ENCODE assay signal across 12 cellular contexts in the genomic region with DNA sequence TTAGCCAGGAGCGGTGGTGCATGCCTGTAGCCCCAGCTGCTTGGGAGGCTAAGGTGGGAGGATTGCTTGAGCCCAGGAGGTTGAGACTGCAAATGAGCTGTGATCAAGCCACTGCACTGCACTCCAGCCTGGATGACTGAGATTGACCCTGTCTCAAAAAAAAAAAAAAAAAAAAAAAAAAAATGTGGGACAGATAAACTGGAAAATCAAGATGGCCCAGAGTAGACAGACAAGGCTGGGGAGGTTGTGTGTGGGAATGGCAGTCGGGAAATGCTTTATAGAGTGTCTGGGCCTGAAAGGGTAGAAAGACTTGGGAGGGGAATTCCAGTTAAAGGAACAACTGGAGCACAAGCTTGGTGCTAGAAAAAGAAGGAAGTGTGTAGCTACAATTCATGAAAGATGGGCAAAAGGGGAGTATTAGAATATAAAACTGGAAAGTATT. TPM values are rescaled to one million over a fixed set of nuclear protein-coding genes. Genes with fewer than 3 reads are reported as not detected.
DNase-seq lines count a peak whose midpoint lies in the region; ATAC-seq, FAIRE-seq and TF ChIP-seq lines count a peak whose summit lies in the region.
"Had no signal": no experiment of that assay in that cellular context is flagged by ENCODE, and none has a peak within 500 bp of the region (broad histone marks: within the 10 kb centered on the region; RNA-seq: fewer than 3 reads in every experiment).

No MANE protein-coding gene starts in this region.

- H3K27ac ChIP-seq in H1 (ENCODE audit: low read depth, low read length), result 0 out of 2 replicates have a peak overlapping the region, but pooled peaks have one; percentile 26
- H3K27ac ChIP-seq in spleen, result peak overlapping the region in 2 of 8 donors; percentile 18 to 89
- H3K27ac ChIP-seq: brain microvascular endothelial cell had no signal

- peaks cover 6% of the 10 kb centered on the region for H3K4me1 ChIP-seq in NT2/D1 (ENCODE audit: insufficient read depth, insufficient read length)
- H3K4me1 ChIP-seq in H1 (replicated peaks in 1 of 4; ENCODE audit: control insufficient read depth in 3 of 4, insufficient read depth in 4 of 4, low read length in 3 of 4), result peaks cover 0 to 14% (median 9%) of the 10 kb centered on the region in 4 experiments; a peak in 4 of 7 replicates
- H3K4me1 ChIP-seq in skeletal muscle satellite cell (ENCODE audit: control insufficient read depth, insufficient read depth, low read length), result peaks cover 26% of the 10 kb centered on the region
- H3K4me1 ChIP-seq in spleen, result peaks cover 19 to 62% (median 42%) of the 10 kb centered on the region in 6 donors

- peaks cover 46% of the 10 kb centered on the region for H3K36me3 Mint-ChIP-seq in activated CD4-positive, alpha-beta T cell treated with anti-CD3 and anti-CD28 coated beads, Interleukin-2, amount 10 ng/mL, durations not matched to agents 24 days and 14 days (ENCODE audit: low read depth)

- no peak for TF ChIP-seq RAD21 in H1 (IDR thresholded peaks at IDR 0.05 in 1 of 2, conservative IDR thresholded peaks at IDR 0.05 in 1 of 2; ENCODE audit: low read depth in 2 of 2, low read length in 2 of 2)

- H3K18ac ChIP-seq in H1 (ENCODE audit: extremely low read depth, low read length), result peak overlapping the region; percentile 53; the same call in 1 of the 2 replicates

- H2BK5ac ChIP-seq in H1 (ENCODE audit: low read depth, low read length), result peak overlapping the region; percentile 85; the same call in 1 of the 2 replicates

- no peak overlapping the region for H4K91ac ChIP-seq in H1 (replicated peaks; ENCODE audit: insufficient read length, low read length)

- peaks cover 14% of the 10 kb centered on the region for H3K23me2 ChIP-seq in H1 (ENCODE audit: low read depth, low read length)

- H3K36me3 ChIP-seq in NT2/D1 (ENCODE audit: insufficient read depth, insufficient read length, low read length) (peaks cover 57% of the 10 kb centered on the region), H1 (ENCODE audit: control insufficient read depth in 2 of 4, insufficient read depth in 4 of 4, low read length in 3 of 4) (peaks cover 25 to 49% (median 27%) of the 10 kb centered on the region in 4 experiments), skeletal muscle satellite cell (ENCODE audit: insufficient read depth, low read length) (peaks cover 28% of the 10 kb centered on the region), spleen (peaks cover 0 to 23% (median 19%) of the 10 kb centered on the region in 6 donors)

- FAIRE-seq in H1 (lab: Jason Lieb, UNC), result no peak
- FAIRE-seq: islet of Langerhans had no signal

- H2BK120ac ChIP-seq in H1 (replicated peaks; ENCODE audit: low read depth, low read length), result no peak overlapping the region

- H3K27me3 ChIP-seq in NT2/D1 (ENCODE audit: insufficient read depth, insufficient read length), result no peaks in the 10 kb centered on the region
- H3K27me3 ChIP-seq in H1 (replicated peaks in 1 of 4; ENCODE audit: control insufficient read depth in 3 of 4, extremely low read depth in 1 of 4, insufficient read depth in 3 of 4, low read length in 3 of 4), result no peaks in the 10 kb centered on the region
- H3K27me3 ChIP-seq in skeletal muscle satellite cell (ENCODE audit: control insufficient read depth, insufficient read depth, low read length), result no peaks in the 10 kb centered on the region
- no peaks in the 10 kb centered on the region for H3K27me3 ChIP-seq in spleen (replicated peaks in 1 of 7)
- H3K27me3 ChIP-seq: brain microvascular endothelial cell had no signal

- H2BK20ac ChIP-seq in H1 (ENCODE audit: low read length), result no peak overlapping the region

- H3K9me3 ChIP-seq in NT2/D1 (ENCODE audit: insufficient read depth, low read length) (no peaks in the 10 kb centered on the region), H1 (ENCODE audit: insufficient read depth in 2 of 2, low read depth in 1 of 2, low read length in 1 of 2) (no peaks in the 10 kb centered on the region), skeletal muscle satellite cell (replicated peaks; ENCODE audit: low read length) (no peaks in the 10 kb centered on the region), spleen (no peaks in the 10 kb centered on the region)

- intact Hi-C loops in activated CD4-positive, alpha-beta T cell treated with anti-CD3 and anti-CD28 coated beads, Interleukin-2, amount 10 ng/mL, durations not matched to agents 24 days and 14 days (cut with micrococcal nuclease), result loop anchor here (2.0 kb wide), 1 partner anchor 19 kb away; the partner anchor contains the start of gene WDR74
- intact Hi-C loops in spleen (cut with DNase I; ENCODE audit: low total_unique reads), result loop anchor here (5.0 kb wide), 1 partner anchor 70 kb away; the partner anchor contains the start of gene TMEM179B

- ATAC-seq in HG03469 (IDR thresholded peaks at IDR 0.05; ENCODE audit: unreplicated experiment), result no peak

- H4K20me1 ChIP-seq in H1 (replicated peaks in 1 of 2; ENCODE audit: control insufficient read depth in 1 of 2, insufficient read depth in 2 of 2, low read length in 2 of 2), result peaks cover 4 to 23% of the 10 kb centered on the region in 2 experiments

- peaks cover 4% of the 10 kb centered on the region for H3K9me3 Mint-ChIP-seq in activated CD4-positive, alpha-beta T cell treated with anti-CD3 and anti-CD28 coated beads, Interleukin-2, amount 10 ng/mL, durations not matched to agents 24 days and 14 days

- H3K9ac ChIP-seq in NT2/D1 (ENCODE audit: insufficient read length, low read depth) (peak overlapping the region; percentile 99), H1 (replicated peaks in 1 of 4; ENCODE audit: extremely low read depth in 1 of 4, low read depth in 3 of 4, low read length in 3 of 4) (peak overlapping the region; percentile 64 to 100 (median 100); a peak in 5 of 7 replicates), skeletal muscle satellite cell (ENCODE audit: low read depth, low read length) (no peak overlapping the region)

- H2BK12ac ChIP-seq in H1 (ENCODE audit: low read depth, low read length), result no peak overlapping the region

- no peak overlapping the region for H2AFZ ChIP-seq in H1 (ENCODE audit: low read length)

- H3K4me3 Mint-ChIP-seq in activated CD4-positive, alpha-beta T cell treated with anti-CD3 and anti-CD28 coated beads, Interleukin-2, amount 10 ng/mL, durations not matched to agents 24 days and 14 days, result peak overlapping the region; percentile 97

- POLR2A ChIA-PET in H1 (lab: Charles Lee; ENCODE audit: partially characterized antibody), result interaction anchor here (1.1 to 20.0 kb wide), 18 partner anchors 8 to 832 kb away, joined by 3 to 2104 read pairs (median 30); partner anchors contain the start of genes BSCL2, C11orf98, CSKMT and EEF1G

- H3K27me3 Mint-ChIP-seq in activated CD4-positive, alpha-beta T cell treated with anti-CD3 and anti-CD28 coated beads, Interleukin-2, amount 10 ng/mL, durations not matched to agents 24 days and 14 days, result peaks cover 7% of the 10 kb centered on the region

- TF ChIP-seq POLR2A in H1 (IDR thresholded peaks at IDR 0.05; ENCODE audit: control extremely low read depth in 1 of 2, low read depth in 2 of 2, low read length in 2 of 2) (no peak; a peak in 1 of 3 replicates), spleen (IDR thresholded peaks at IDR 0.05) (no peak)

- H3K23ac ChIP-seq in H1 (ENCODE audit: insufficient read length), result no peak overlapping the region

- DNase-seq in activated CD4-positive, alpha-beta T cell treated with anti-CD3 and anti-CD28 coated beads, Interleukin-2, amount 10 ng/mL, durations not matched to agents 24 days and 14 days, result no peak
- DNase-seq in activated CD4-positive, alpha-beta T cell treated with anti-CD3 and anti-CD28 coated beads for 1 hour, result no peak
- DNase-seq in NT2/D1 (ENCODE audit: low read depth, low spot score), result no peak
- DNase-seq in H1 (ENCODE audit: low read depth in 1 of 2, low spot score in 2 of 2), result no peak
- DNase-seq in spleen, result no peak
- no peak for DNase-seq in activated effector memory CD4-positive, alpha-beta T cell treated with anti-CD3 and anti-CD28 coated beads, Interleukin-2, amount 50 U/mL, for 16 hours
- DNase-seq: AML-193; brain microvascular endothelial cell; stimulated activated CD4-positive, alpha-beta T cell treated with anti-CD3 and anti-CD28 coated beads, Interleukin-15, amount 100 ng/mL, for 24 hours had no signal

- H3K4ac ChIP-seq in H1 (replicated peaks; ENCODE audit: insufficient read length, low read depth, low read length), result no peak overlapping the region

- peaks cover 60% of the 10 kb centered on the region for H3K4me1 Mint-ChIP-seq in activated CD4-positive, alpha-beta T cell treated with anti-CD3 and anti-CD28 coated beads, Interleukin-2, amount 10 ng/mL, durations not matched to agents 24 days and 14 days

- peak overlapping the region; percentile 76 for H3K27ac Mint-ChIP-seq in activated CD4-positive, alpha-beta T cell treated with anti-CD3 and anti-CD28 coated beads, Interleukin-2, amount 10 ng/mL, durations not matched to agents 24 days and 14 days

- H4K5ac ChIP-seq in H1 (ENCODE audit: insufficient read length, low read depth, low read length), result no peak overlapping the region

- H3K56ac ChIP-seq in H1 (replicated peaks; ENCODE audit: insufficient read length, low read depth, low read length), result no peak overlapping the region

- 31% methylated on average over 2 of the region's 2 CpGs; no CpG with 5 or more reads in 1 of the 2 experiments for WGBS in H1 (ENCODE audit: extremely low coverage in 1 of 2, insufficient coverage in 1 of 2, insufficient read length in 1 of 2, insufficient replicate concordance in 2 of 2, low coverage in 1 of 2, low lambda C conversion rate in 2 of 2, missing lambda C conversion rate in 1 of 2), 2 experiments
- 52 to 73% (median 55%) methylated on average over 2 of the region's 2 CpGs for WGBS in spleen, 5 donors

- H4K8ac ChIP-seq in H1 (ENCODE audit: extremely low read depth, insufficient read depth, low read length), result no peak overlapping the region

- no peak overlapping the region for H3K14ac ChIP-seq in H1 (ENCODE audit: insufficient read length)

- CTCF ChIA-PET in H1 (lab: Charles Lee; ENCODE audit: partially characterized antibody), result interaction anchor here (0.6 to 1.5 kb wide), 9 partner anchors 22 to 784 kb away, joined by 3 to 7 read pairs (median 3); partner anchors contain the start of genes GNG3, SLC3A2 and UQCC3

- TF ChIP-seq CTCF in H1 (IDR thresholded peaks at IDR 0.05; ENCODE audit: control extremely low read depth in 1 of 3, insufficient read depth in 1 of 3, low read depth in 1 of 3, low read length in 3 of 3) (no peak), spleen (IDR thresholded peaks at IDR 0.05 in 8 of 11, conservative IDR thresholded peaks at IDR 0.05 in 3 of 11) (no peak)

- peaks cover 5% of the 10 kb centered on the region; the same call in 1 of the 2 replicates for H3K79me1 ChIP-seq in H1 (ENCODE audit: low read depth, low read length)

- H3K4me3 ChIP-seq in NT2/D1 (ENCODE audit: insufficient read length, low read depth) (peak overlapping the region; percentile 79), H1 (ENCODE audit: extremely low read depth in 1 of 4, insufficient read depth in 2 of 4, low read depth in 3 of 4, low read length in 4 of 4) (peak overlapping the region; percentile 74 to 100 (median 90)), skeletal muscle satellite cell (ENCODE audit: low read length) (peak overlapping the region; percentile 18), spleen (peak overlapping the region in 2 of 8 donors; percentile 86 to 87)

- peak overlapping the region; percentile 78 to 95 for H3K4me2 ChIP-seq in H1 (ENCODE audit: insufficient read depth in 1 of 2, low read depth in 2 of 2, low read length in 2 of 2)
- peak overlapping the region; percentile 90 for H3K4me2 ChIP-seq in skeletal muscle satellite cell (ENCODE audit: low read length)

- H2BK15ac ChIP-seq in H1 (ENCODE audit: low read length), result no peak overlapping the region

- H2AK5ac ChIP-seq in H1 (ENCODE audit: low read depth, low read length), result peak overlapping the region; percentile 42; the same call in 1 of the 2 replicates

- TF ChIP-seq EP300 in H1 (IDR thresholded peaks at IDR 0.05; ENCODE audit: borderline replicate concordance in 1 of 2, low read depth in 2 of 2, low read length in 2 of 2), result no peak

- peaks cover 56 to 97% of the 10 kb centered on the region in 2 experiments for H3K79me2 ChIP-seq in H1 (ENCODE audit: control insufficient read depth in 1 of 2, insufficient read depth in 2 of 2, low read length in 2 of 2)

RNA-seq across cellular contexts. Expression of gene WDR74, which starts 18.2 kb away (rescaled TPM):
- total RNA-seq in activated CD4-positive, alpha-beta T cell treated with anti-CD3 and anti-CD28 coated beads, Interleukin-2, amount 10 ng/mL, durations not matched to agents 24 days and 14 days, result 145 and 153 TPM in 2 replicates
- total RNA-seq in H1 (2021; fragmentation: NEBNext Ultra II Directional; extraction: Animal tissue kit (Norgen Biotek cat#: 25700)), result 97.0 and 101 TPM in 2 replicates
- 93.6 and 116 TPM in 2 replicates for polyA plus RNA-seq in H1 (2011; rRNA removed)
- polyA plus RNA-seq in H1 (2011; cell fraction: cytosol; rRNA removed), result 135 TPM
- polyA plus RNA-seq in H1 (2011; cell fraction: nucleus; rRNA removed), result 190 TPM
- polyA plus RNA-seq in H1 (2012, experiment 1 of 2), result 95.4 to 119 TPM (median 109 TPM) in 4 replicates
- 101 TPM for polyA plus RNA-seq in H1 (2012, experiment 2 of 2)
- 67.2 TPM for polyA plus RNA-seq in H1 (2013, experiment 1 of 2)
- polyA plus RNA-seq in H1 (2013, experiment 2 of 2), result 61.7 TPM
- 66.3 and 69.1 TPM in 2 replicates for polyA minus RNA-seq in H1 (2011; rRNA and poly(A)+ RNA removed)
- polyA minus RNA-seq in H1 (2011; cell fraction: cytosol; rRNA and poly(A)+ RNA removed), result 45.6 TPM
- 387 TPM for polyA minus RNA-seq in H1 (2011; cell fraction: nucleus; rRNA and poly(A)+ RNA removed)
- total RNA-seq in skeletal muscle satellite cell (2012; rRNA removed), result 44.9 and 45.4 TPM in 2 replicates
- total RNA-seq in spleen, result 10 to 100 TPM; 29.0 to 62.2 (median 46.4) TPM
- polyA plus RNA-seq in spleen, result 10 to 100 TPM; 56.0 to 66.2 (median 60.1) TPM

RNA-seq across cellular contexts. Expression of gene SLC3A2, which starts 23.1 kb away (rescaled TPM):
- total RNA-seq in activated CD4-positive, alpha-beta T cell treated with anti-CD3 and anti-CD28 coated beads, Interleukin-2, amount 10 ng/mL, durations not matched to agents 24 days and 14 days, result 364 and 379 TPM in 2 replicates
- total RNA-seq in H1 (2021; fragmentation: NEBNext Ultra II Directional; extraction: Animal tissue kit (Norgen Biotek cat#: 25700)), result 393 and 410 TPM in 2 replicates
- polyA plus RNA-seq in H1 (2011; rRNA removed) (435 and 574 TPM in 2 replicates), spleen (10 to 100 TPM; 48.7 to 58.4 (median 52.8) TPM)
- polyA plus RNA-seq in H1 (2011; cell fraction: cytosol; rRNA removed), result 408 TPM
- 721 TPM for polyA plus RNA-seq in H1 (2011; cell fraction: nucleus; rRNA removed)
- 317 to 394 TPM (median 319 TPM) in 4 replicates for polyA plus RNA-seq in H1 (2012, experiment 1 of 2)
- polyA plus RNA-seq in H1 (2012, experiment 2 of 2), result 437 TPM
- polyA plus RNA-seq in H1 (2013, experiment 1 of 2), result 405 TPM
- polyA plus RNA-seq in H1 (2013, experiment 2 of 2), result 379 TPM
- polyA minus RNA-seq in H1 (2011; rRNA and poly(A)+ RNA removed), result 281 and 291 TPM in 2 replicates
- polyA minus RNA-seq in H1 (2011; cell fraction: cytosol; rRNA and poly(A)+ RNA removed), result 357 TPM
- polyA minus RNA-seq in H1 (2011; cell fraction: nucleus; rRNA and poly(A)+ RNA removed), result 226 TPM
- total RNA-seq in skeletal muscle satellite cell (2012; rRNA removed), result 141 and 185 TPM in 2 replicates
- total RNA-seq in spleen, result 100 to 1,000 TPM; 102 to 138 (median 114) TPM

RNA-seq across cellular contexts. Expression of gene TEX54, which starts 24.9 kb away (rescaled TPM):
- total RNA-seq in activated CD4-positive, alpha-beta T cell treated with anti-CD3 and anti-CD28 coated beads, Interleukin-2, amount 10 ng/mL, durations not matched to agents 24 days and 14 days, result 0.79 and 2.0 TPM in 2 replicates
- 1.2 TPM in 1 of 2 replicates, not detected in the other for total RNA-seq in H1 (2021; fragmentation: NEBNext Ultra II Directional; extraction: Animal tissue kit (Norgen Biotek cat#: 25700))
- polyA plus RNA-seq in H1 (2011; rRNA removed) (not detected in 2 replicates), spleen (not detected)
- polyA plus RNA-seq in H1 (2011; cell fraction: cytosol; rRNA removed), result not detected
- not detected for polyA plus RNA-seq in H1 (2011; cell fraction: nucleus; rRNA removed)
- 0.92 to 1.3 TPM (median 1.1 TPM) in 3 of 4 replicates, not detected in the other for polyA plus RNA-seq in H1 (2012, experiment 1 of 2)
- polyA plus RNA-seq in H1 (2012, experiment 2 of 2), result not detected
- polyA plus RNA-seq in H1 (2013, experiment 1 of 2), result not detected
- not detected for polyA plus RNA-seq in H1 (2013, experiment 2 of 2)
- not detected in 2 replicates for polyA minus RNA-seq in H1 (2011; rRNA and poly(A)+ RNA removed)
- polyA minus RNA-seq in H1 (2011; cell fraction: cytosol; rRNA and poly(A)+ RNA removed), result not detected
- 1.8 TPM for polyA minus RNA-seq in H1 (2011; cell fraction: nucleus; rRNA and poly(A)+ RNA removed)
- not detected in 2 replicates for total RNA-seq in skeletal muscle satellite cell (2012; rRNA removed)
- not detected for total RNA-seq in spleen

RNA-seq across cellular contexts. Expression of gene STX5, which starts 25.7 kb away (rescaled TPM):
- 28.1 and 33.5 TPM in 2 replicates for total RNA-seq in activated CD4-positive, alpha-beta T cell treated with anti-CD3 and anti-CD28 coated beads, Interleukin-2, amount 10 ng/mL, durations not matched to agents 24 days and 14 days
- 24.2 and 25.3 TPM in 2 replicates for total RNA-seq in H1 (2021; fragmentation: NEBNext Ultra II Directional; extraction: Animal tissue kit (Norgen Biotek cat#: 25700))
- polyA plus RNA-seq in H1 (2011; rRNA removed) (23.4 and 28.5 TPM in 2 replicates), spleen (10 to 100 TPM; 20.9 to 27.0 (median 23.5) TPM)
- polyA plus RNA-seq in H1 (2011; cell fraction: cytosol; rRNA removed), result 25.1 TPM
- 24.0 TPM for polyA plus RNA-seq in H1 (2011; cell fraction: nucleus; rRNA removed)
- polyA plus RNA-seq in H1 (2012, experiment 1 of 2), result 25.6 to 34.1 TPM (median 29.2 TPM) in 4 replicates
- polyA plus RNA-seq in H1 (2012, experiment 2 of 2), result 28.3 TPM
- polyA plus RNA-seq in H1 (2013, experiment 1 of 2), result 15.6 TPM
- 15.0 TPM for polyA plus RNA-seq in H1 (2013, experiment 2 of 2)
- polyA minus RNA-seq in H1 (2011; rRNA and poly(A)+ RNA removed), result 34.6 and 35.5 TPM in 2 replicates
- 13.8 TPM for polyA minus RNA-seq in H1 (2011; cell fraction: cytosol; rRNA and poly(A)+ RNA removed)
- polyA minus RNA-seq in H1 (2011; cell fraction: nucleus; rRNA and poly(A)+ RNA removed), result 15.9 TPM
- total RNA-seq in skeletal muscle satellite cell (2012; rRNA removed), result 21.0 and 29.1 TPM in 2 replicates
- 10 to 100 TPM; 40.5 to 50.7 (median 43.7) TPM for total RNA-seq in spleen

RNA-seq across cellular contexts. Expression of gene NXF1, which starts 52.3 kb away (rescaled TPM):
- total RNA-seq in activated CD4-positive, alpha-beta T cell treated with anti-CD3 and anti-CD28 coated beads, Interleukin-2, amount 10 ng/mL, durations not matched to agents 24 days and 14 days, result 133 and 147 TPM in 2 replicates
- 44.8 and 49.8 TPM in 2 replicates for total RNA-seq in H1 (2021; fragmentation: NEBNext Ultra II Directional; extraction: Animal tissue kit (Norgen Biotek cat#: 25700))
- polyA plus RNA-seq in H1 (2011; rRNA removed) (48.1 and 63.6 TPM in 2 replicates), spleen (100 to 1,000 TPM in 2 of 3 donors, 10 to 100 TPM in 1; 83.1 to 271 (median 194) TPM)
- polyA plus RNA-seq in H1 (2011; cell fraction: cytosol; rRNA removed), result 27.3 TPM
- 129 TPM for polyA plus RNA-seq in H1 (2011; cell fraction: nucleus; rRNA removed)
- polyA plus RNA-seq in H1 (2012, experiment 1 of 2), result 51.2 to 60.5 TPM (median 56.5 TPM) in 4 replicates
- polyA plus RNA-seq in H1 (2012, experiment 2 of 2), result 34.5 TPM
- 38.0 TPM for polyA plus RNA-seq in H1 (2013, experiment 1 of 2)
- polyA plus RNA-seq in H1 (2013, experiment 2 of 2), result 35.0 TPM
- polyA minus RNA-seq in H1 (2011; rRNA and poly(A)+ RNA removed), result 31.5 and 31.8 TPM in 2 replicates
- polyA minus RNA-seq in H1 (2011; cell fraction: cytosol; rRNA and poly(A)+ RNA removed), result 20.5 TPM
- 20.0 TPM for polyA minus RNA-seq in H1 (2011; cell fraction: nucleus; rRNA and poly(A)+ RNA removed)
- 21.5 and 27.1 TPM in 2 replicates for total RNA-seq in skeletal muscle satellite cell (2012; rRNA removed)
- 100 to 1,000 TPM in 4 of 7 donors, 10 to 100 TPM in 3; 87.7 to 125 (median 118) TPM for total RNA-seq in spleen
